In genomic region chrX:9144643-9145290, GRCh38 we compare ENCODE assay signal across 1 cellular context.
TF ChIP-seq lines count a peak whose summit lies in the region.

No MANE protein-coding gene starts in this region.

TF ChIP-seq in HepG2, 621 proteins besides CTCF, POLR2A, EP300 and RAD21:
- TF ChIP-seq SOX5 (CRISPR knock-in tag; IDR thresholded peaks at IDR 0.05; ENCODE audit: borderline replicate concordance) (no peak), XRCC5 (optimal IDR thresholded peaks at IDR 0.05; ENCODE audit: low read length) (no peak), TAF15 (IDR thresholded peaks at IDR 0.05; ENCODE audit: low read depth, low read length, poor library complexity, severe bottlenecking) (no peak)
TF ChIP-seq in HepG2: peak in this region for 0.
